In genomic region chr5:179823937-179824744, GRCh38 we compare ENCODE assay signal across 12 cellular contexts. TPM values are rescaled to one million over a fixed set of nuclear protein-coding genes. Genes with fewer than 3 reads are reported as not detected.
DNase-seq lines count a peak whose midpoint lies in the region; ATAC-seq and TF ChIP-seq lines count a peak whose summit lies in the region.
"Had no signal": no experiment of that assay in that cellular context is flagged by ENCODE, and none has a peak within 500 bp of the region (broad histone marks: within the 10 kb centered on the region; RNA-seq: fewer than 3 reads in every experiment).

No MANE protein-coding gene starts in this region.

- DNase-seq in MCF 10A (ENCODE audit: unreplicated experiment) (no peak), mammary epithelial cell (no peak), fibroblast of villous mesenchyme (ENCODE audit: low read depth) (no peak), tibial artery (peak in 1 of 2 donors; percentile 64)
- DNase-seq in naive thymus-derived CD4-positive, alpha-beta T cell = no peak
- DNase-seq: activated CD4-positive, alpha-beta T cell treated with anti-CD3 and anti-CD28 coated beads for 36 hours; GDM1; GOT3; NCI-H446 had no signal

- no peaks in the 10 kb centered on the region for H3K27me3 ChIP-seq in mammary epithelial cell (ENCODE audit: insufficient read depth, low read length)
- H3K27me3 ChIP-seq in tibial artery = no peaks in the 10 kb centered on the region
- no peaks in the 10 kb centered on the region for H3K27me3 ChIP-seq in naive thymus-derived CD4-positive, alpha-beta T cell (ENCODE audit: control insufficient read depth in 2 of 2, insufficient read depth in 2 of 2, low read length in 2 of 2)
- H3K27me3 ChIP-seq: SJSA1 had no signal

- no peaks in the 10 kb centered on the region for H3K27me3 Mint-ChIP-seq in MCF 10A (ENCODE audit: insufficient read depth, unreplicated experiment)
- H3K27me3 Mint-ChIP-seq in naive thymus-derived CD4-positive, alpha-beta T cell = no peaks in the 10 kb centered on the region
- H3K27me3 Mint-ChIP-seq: activated CD4-positive, alpha-beta T cell treated with anti-CD3 and anti-CD28 coated beads for 36 hours had no signal

- in situ Hi-C loops in mammary epithelial cell (cut with MboI; ENCODE audit: low sequenced_read_pairs in 2 of 2) = no loop called here

- no peak overlapping the region for H3K4me2 ChIP-seq in mammary epithelial cell (ENCODE audit: insufficient read depth, low read depth, low read length)

- ATAC-seq in naive thymus-derived CD4-positive, alpha-beta T cell = no peak
- ATAC-seq in GM21423 (IDR thresholded peaks at IDR 0.05; ENCODE audit: unreplicated experiment) = no peak
- ATAC-seq: activated CD4-positive, alpha-beta T cell treated with anti-CD3 and anti-CD28 coated beads for 36 hours had no signal

- H3K27ac Mint-ChIP-seq in MCF 10A (ENCODE audit: low read depth, unreplicated experiment) = peak overlapping the region; percentile 26
- peak overlapping the region in 4 of 9 donors; percentile 7 to 26 (median 12) for H3K27ac Mint-ChIP-seq in naive thymus-derived CD4-positive, alpha-beta T cell

- H3K36me3 Mint-ChIP-seq in MCF 10A (ENCODE audit: insufficient read depth, unreplicated experiment) = peaks cover 90% of the 10 kb centered on the region
- peaks cover 3 to 27% (median 9%) of the 10 kb centered on the region in 5 donors for H3K36me3 Mint-ChIP-seq in naive thymus-derived CD4-positive, alpha-beta T cell

- no peaks in the 10 kb centered on the region for H3K9me3 Mint-ChIP-seq in MCF 10A (ENCODE audit: unreplicated experiment)
- H3K9me3 Mint-ChIP-seq in naive thymus-derived CD4-positive, alpha-beta T cell = peaks cover 0 to 3% (median 0%) of the 10 kb centered on the region in 11 donors

- H3K27ac ChIP-seq in mammary epithelial cell (ENCODE audit: insufficient read depth, low read depth, low read length) (no peak overlapping the region), tibial artery (peak overlapping the region; percentile 25 to 34)
- no peak overlapping the region for H3K27ac ChIP-seq in naive thymus-derived CD4-positive, alpha-beta T cell (ENCODE audit: low read depth, low read length)
- H3K27ac ChIP-seq: parathyroid adenoma, SJSA1 had no signal

- no TSS peak for BruUV-seq in MCF 10A (replicated peaks; lab: Mats Ljungman, UMichigan)
- BruUV-seq in mammary epithelial cell (replicated peaks; lab: Mats Ljungman, UMichigan) = no TSS peak

- peaks cover 26% of the 10 kb centered on the region for H3K4me1 ChIP-seq in mammary epithelial cell (ENCODE audit: insufficient read depth, low read length)
- peaks cover 0 to 87% (median 66%) of the 10 kb centered on the region in 4 donors for H3K4me1 ChIP-seq in tibial artery
- H3K4me1 ChIP-seq in naive thymus-derived CD4-positive, alpha-beta T cell (ENCODE audit: control insufficient read depth in 2 of 2, insufficient read depth in 2 of 2, low read length in 2 of 2) = peaks cover 27 to 31% of the 10 kb centered on the region in 2 donors

- no peaks in the 10 kb centered on the region for H4K20me1 ChIP-seq in mammary epithelial cell (ENCODE audit: insufficient read depth, low read length)

- no peak for TF ChIP-seq CTCF in MCF 10A (IDR thresholded peaks at IDR 0.05; ENCODE audit: unreplicated experiment)
- TF ChIP-seq CTCF in mammary epithelial cell (conservative IDR thresholded peaks at IDR 0.05 in 1 of 2, IDR thresholded peaks at IDR 0.05 in 1 of 2; ENCODE audit: extremely low read depth in 1 of 2, insufficient read depth in 1 of 2, low read depth in 1 of 2, low read length in 2 of 2) = no peak
- no peak for TF ChIP-seq CTCF in fibroblast of villous mesenchyme (IDR thresholded peaks at IDR 0.05; ENCODE audit: insufficient read depth, low read depth, low read length)
- no peak for TF ChIP-seq CTCF in tibial artery (IDR thresholded peaks at IDR 0.05)

- H3K9ac ChIP-seq in mammary epithelial cell (ENCODE audit: insufficient read depth, low read length) = no peak overlapping the region
- H3K9ac ChIP-seq: parathyroid adenoma had no signal

- H3K79me2 ChIP-seq in mammary epithelial cell (ENCODE audit: insufficient read depth, low read length) = peaks cover 55% of the 10 kb centered on the region

- H3K4me3 Mint-ChIP-seq in MCF 10A (ENCODE audit: unreplicated experiment) = peak overlapping the region; percentile 94
- peak overlapping the region in 1 of 10 donors; percentile 96 for H3K4me3 Mint-ChIP-seq in naive thymus-derived CD4-positive, alpha-beta T cell
- H3K4me3 Mint-ChIP-seq: activated CD4-positive, alpha-beta T cell treated with anti-CD3 and anti-CD28 coated beads for 36 hours had no signal

- H3K9me3 ChIP-seq in mammary epithelial cell (replicated peaks; ENCODE audit: insufficient read depth, low read length) (no peaks in the 10 kb centered on the region), tibial artery (no peaks in the 10 kb centered on the region)
- no peaks in the 10 kb centered on the region for H3K9me3 ChIP-seq in naive thymus-derived CD4-positive, alpha-beta T cell (ENCODE audit: control insufficient read depth in 2 of 3, low read length in 3 of 3)
- H3K9me3 ChIP-seq: SJSA1 had no signal

- intact Hi-C loops in MCF 10A (cut with micrococcal nuclease) (no loop called here), mammary epithelial cell (cut with micrococcal nuclease) (no loop called here), tibial artery (cut with DNase I; ENCODE audit: low total_unique reads) (loop anchor here (5.0 kb wide), 1 partner anchor 33 kb away; the partner anchor contains the start of gene MRNIP)
- intact Hi-C loops in naive thymus-derived CD4-positive, alpha-beta T cell (cut with micrococcal nuclease) = loop anchor here (5.0 to 10.0 kb wide), 3 partner anchors 83 to 269 kb away; partner anchors contain the start of genes RUFY1 (in 1 of the 2) and TBC1D9B (in 1 of the 2)

- H2AFZ ChIP-seq in mammary epithelial cell (ENCODE audit: low read depth, low read length) = no peak overlapping the region
- H2AFZ ChIP-seq: parathyroid adenoma had no signal

- POLR2A ChIA-PET in MCF 10A (lab: Yijun Ruan, JAX) = interaction anchor here (0.8 kb wide), 2 partner anchors 33 to 34 kb away, joined by 3 to 4 read pairs; partner anchors contain the start of gene MRNIP
- POLR2A ChIA-PET in naive thymus-derived CD4-positive, alpha-beta T cell (lab: Charles Lee) = interaction anchor here (0.5 to 10.0 kb wide), 4 partner anchors 8 to 99 kb away, joined by 3 to 136 read pairs (median 4); partner anchors contain the start of gene MGAT4B

- 96% methylated on average over 12 of the region's 22 CpGs for WGBS in mammary epithelial cell (ENCODE audit: low coverage, missing lambda C conversion rate)

- CTCF ChIA-PET in MCF 10A (lab: Yijun Ruan, JAX) = interaction anchor here (0.6 to 1.5 kb wide), 2 partner anchors 8 to 122 kb away, joined by 3 to 4 read pairs; no protein-coding TSS in a partner anchor
- CTCF ChIA-PET in mammary epithelial cell (lab: Charles Lee; ENCODE audit: low non-redundant PET) = interaction anchor here (0.6 kb wide), 1 partner anchor 29 kb away, joined by 5 read pairs; no protein-coding TSS in a partner anchor
- CTCF ChIA-PET in naive thymus-derived CD4-positive, alpha-beta T cell (lab: Charles Lee) = no interaction called here

- peaks cover 41% of the 10 kb centered on the region for H3K4me1 Mint-ChIP-seq in MCF 10A (ENCODE audit: insufficient read depth, unreplicated experiment)
- peaks cover 24 to 58% (median 46%) of the 10 kb centered on the region in 7 donors for H3K4me1 Mint-ChIP-seq in naive thymus-derived CD4-positive, alpha-beta T cell

- H3K36me3 ChIP-seq in mammary epithelial cell (ENCODE audit: insufficient read depth, low read length) (peaks cover 21% of the 10 kb centered on the region), tibial artery (peaks cover 67 to 72% (median 71%) of the 10 kb centered on the region in 3 donors)
- H3K36me3 ChIP-seq in naive thymus-derived CD4-positive, alpha-beta T cell (ENCODE audit: control insufficient read depth in 2 of 3, insufficient read depth in 3 of 3, low read length in 3 of 3) = peaks cover 8 to 62% (median 20%) of the 10 kb centered on the region in 3 experiments

- no peak overlapping the region for H3K4me3 ChIP-seq in mammary epithelial cell (replicated peaks in 1 of 3; ENCODE audit: insufficient read depth in 1 of 3, low read depth in 2 of 3, low read length in 3 of 3)
- H3K4me3 ChIP-seq in fibroblast of villous mesenchyme (ENCODE audit: low read depth, low read length) = peak overlapping the region; percentile 91
- peak overlapping the region; percentile 99 to 100 for H3K4me3 ChIP-seq in tibial artery
- no peak overlapping the region for H3K4me3 ChIP-seq in naive thymus-derived CD4-positive, alpha-beta T cell (ENCODE audit: low read length)
- H3K4me3 ChIP-seq: SJSA1 had no signal

- dilution Hi-C loops in mammary epithelial cell (cut with HindIII; ENCODE audit: low sequenced_read_pairs) = no loop called here

RNA-seq across cellular contexts. Expression of gene SQSTM1, which starts 3.4 kb away (rescaled TPM):
- total RNA-seq in MCF 10A (2022) = 612 and 1,251 TPM in 2 replicates
- total RNA-seq in mammary epithelial cell = 100 to 1,000 TPM; 230 to 379 TPM
- polyA plus RNA-seq in mammary epithelial cell = 84.0 TPM
- 66.6 TPM for polyA minus RNA-seq in mammary epithelial cell
- 752 and 892 TPM in 2 replicates for total RNA-seq in fibroblast of villous mesenchyme
- 100 to 1,000 TPM; 173 to 309 (median 233) TPM for total RNA-seq in naive thymus-derived CD4-positive, alpha-beta T cell
- 100 to 1,000 TPM; 129 to 178 TPM for polyA plus RNA-seq in naive thymus-derived CD4-positive, alpha-beta T cell

RNA-seq across cellular contexts. Expression of gene MGAT4B, which starts 17.5 kb away (rescaled TPM):
- total RNA-seq in MCF 10A (2022) (153 and 198 TPM in 2 replicates), mammary epithelial cell (100 to 1,000 TPM in 1 of 2 donors, 10 to 100 TPM in 1; 88.0 to 143 TPM), fibroblast of villous mesenchyme (83.8 and 102 TPM in 2 replicates)
- polyA plus RNA-seq in mammary epithelial cell = 157 TPM
- 181 TPM for polyA minus RNA-seq in mammary epithelial cell
- total RNA-seq in naive thymus-derived CD4-positive, alpha-beta T cell = 100 to 1,000 TPM in 4 of 5 experiments, 10 to 100 TPM in 1; 98.3 to 143 (median 118) TPM
- 10 to 100 TPM; 12.3 to 19.0 TPM for polyA plus RNA-seq in naive thymus-derived CD4-positive, alpha-beta T cell

RNA-seq across cellular contexts. Expression of gene LTC4S, which starts 30.4 kb away (rescaled TPM):
- 2.1 and 2.2 TPM in 2 replicates for total RNA-seq in MCF 10A (2022)
- under 1 TPM; 0.50 to 0.82 TPM for total RNA-seq in mammary epithelial cell
- polyA plus RNA-seq in mammary epithelial cell = 0.29 TPM
- polyA minus RNA-seq in mammary epithelial cell = not detected
- 0.43 TPM in 1 of 2 replicates, not detected in the other for total RNA-seq in fibroblast of villous mesenchyme
- 1 to 10 TPM; 2.0 to 8.1 (median 6.0) TPM for total RNA-seq in naive thymus-derived CD4-positive, alpha-beta T cell
- 1 to 10 TPM in 1 of 2 donors, under 1 TPM in 1; 0.97 to 1.2 TPM for polyA plus RNA-seq in naive thymus-derived CD4-positive, alpha-beta T cell

RNA-seq across cellular contexts. Expression of gene MRNIP, which starts 34.5 kb away (rescaled TPM):
- total RNA-seq in MCF 10A (2022) (40.3 and 42.8 TPM in 2 replicates), mammary epithelial cell (10 to 100 TPM in 1 of 2 donors, 1 to 10 TPM in 1; 9.5 to 20.4 TPM), fibroblast of villous mesenchyme (9.0 and 13.0 TPM in 2 replicates)
- 11.6 TPM for polyA plus RNA-seq in mammary epithelial cell
- polyA minus RNA-seq in mammary epithelial cell = 7.5 TPM
- total RNA-seq in naive thymus-derived CD4-positive, alpha-beta T cell = 100 to 1,000 TPM in 2 of 5 experiments, 10 to 100 TPM in 3; 27.9 to 133 (median 43.3) TPM
- polyA plus RNA-seq in naive thymus-derived CD4-positive, alpha-beta T cell = 10 to 100 TPM; 19.4 to 23.8 TPM

Comparison
In these comparisons a context has a peak if more than half of its experiments do, and no peak if none do; other contexts are left out.
1. H3K27ac ChIP-seq: peak in tibial artery (2 of 2); none in mammary epithelial cell (single experiment) and naive thymus-derived CD4-positive, alpha-beta T cell (single experiment).
2. H3K4me3 ChIP-seq: peak in fibroblast of villous mesenchyme (single experiment) and tibial artery (2 of 2); none in mammary epithelial cell (0 of 3) and naive thymus-derived CD4-positive, alpha-beta T cell (single experiment).
3. intact Hi-C loops: an anchor here in tibial artery (5.0 kb wide) and naive thymus-derived CD4-positive, alpha-beta T cell (5.0 to 10.0 kb wide); none called in MCF 10A and mammary epithelial cell.